8 cellular contexts compared by ENCODE assay signal in the genomic region with DNA sequence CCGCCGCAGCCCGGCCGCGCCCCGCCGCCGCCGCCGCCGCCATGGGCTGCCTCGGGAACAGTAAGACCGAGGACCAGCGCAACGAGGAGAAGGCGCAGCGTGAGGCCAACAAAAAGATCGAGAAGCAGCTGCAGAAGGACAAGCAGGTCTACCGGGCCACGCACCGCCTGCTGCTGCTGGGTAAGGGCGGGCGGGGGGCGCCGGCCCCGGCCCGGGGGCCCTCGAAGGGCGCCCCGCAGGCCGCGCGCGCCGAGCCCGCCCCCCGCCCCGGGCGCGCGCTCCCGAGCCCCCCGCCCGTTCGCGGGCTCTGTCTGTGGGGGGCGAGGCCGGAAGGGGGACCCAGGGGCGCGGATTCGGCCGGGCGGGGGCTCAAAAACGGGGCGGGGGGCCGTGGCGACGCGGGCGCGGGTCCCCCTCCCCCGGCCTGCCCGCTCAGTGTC. TPM values are rescaled to one million over a fixed set of nuclear protein-coding genes. Genes with fewer than 3 reads are reported as not detected.
DNase-seq lines count a peak whose midpoint lies in the region; ATAC-seq and TF ChIP-seq lines count a peak whose summit lies in the region.

No MANE protein-coding gene starts in this region.

- H3K9ac ChIP-seq in stomach smooth muscle (ENCODE audit: low read length in 2 of 2): peak overlapping the region; percentile 69 to 97

- no peak for TF ChIP-seq CTCF in lung (IDR thresholded peaks at IDR 0.05; ENCODE audit: control extremely low read depth, extremely low read depth)

- peak overlapping the region; percentile 90 for H3K27ac ChIP-seq in CD4-positive, CD25-positive, alpha-beta regulatory T cell (ENCODE audit: insufficient read depth, low read length, poor library complexity, severe bottlenecking)
- H3K27ac ChIP-seq in lung (ENCODE audit: low read depth in 1 of 2, low read length in 1 of 2) (peak overlapping the region; percentile 98 to 99), stomach smooth muscle (ENCODE audit: low read length) (peak overlapping the region; percentile 93)

- H3K4me3 Mint-ChIP-seq in CD4-positive, CD25-positive, alpha-beta regulatory T cell: peak overlapping the region; percentile 91 to 98 (median 94)
- H3K4me3 Mint-ChIP-seq in T-helper 1 cell treated with Interleukin-12 subunit alpha and Interleukin-12 subunit beta and Interleukin-4 antibody, amounts not matched to agents 30 μg/mL and 1 μg/mL, for 36 hours: peak overlapping the region; percentile 96

- peak in 1 of 3 donors; percentile 49 for DNase-seq in CD4-positive, CD25-positive, alpha-beta regulatory T cell
- DNase-seq in cerebellum (ENCODE audit: low spot score) (peak; percentile 45), lung (ENCODE audit: low spot score) (no peak), A172 (ENCODE audit: low spot score) (no peak)

- H3K36me3 ChIP-seq in CD4-positive, CD25-positive, alpha-beta regulatory T cell (ENCODE audit: control insufficient read depth, insufficient read depth, low read length): peaks cover 6% of the 10 kb centered on the region
- H3K36me3 ChIP-seq in lung (ENCODE audit: control insufficient read depth in 2 of 2, insufficient read depth in 2 of 2, low read length in 2 of 2) (peaks cover 0 to 2% of the 10 kb centered on the region in 2 donors), stomach smooth muscle (ENCODE audit: control insufficient read depth in 2 of 2, insufficient read depth in 2 of 2, low read length in 2 of 2) (no peaks in the 10 kb centered on the region)

- peaks cover 44% of the 10 kb centered on the region for H3K4me1 ChIP-seq in CD4-positive, CD25-positive, alpha-beta regulatory T cell (ENCODE audit: control insufficient read depth, insufficient read depth, low read length, poor library complexity, severe bottlenecking)
- H3K4me1 ChIP-seq in lung (ENCODE audit: control insufficient read depth in 2 of 2, insufficient read depth in 2 of 2, low read length in 2 of 2) (peaks cover 5 to 19% of the 10 kb centered on the region in 2 donors), stomach smooth muscle (ENCODE audit: control insufficient read depth, insufficient read depth, low read length) (peaks cover 38% of the 10 kb centered on the region)

- no peaks in the 10 kb centered on the region for H3K27me3 Mint-ChIP-seq in CD4-positive, CD25-positive, alpha-beta regulatory T cell
- H3K27me3 Mint-ChIP-seq in T-helper 1 cell treated with Interleukin-12 subunit alpha and Interleukin-12 subunit beta and Interleukin-4 antibody, amounts not matched to agents 30 μg/mL and 1 μg/mL, for 36 hours (ENCODE audit: low read depth): no peaks in the 10 kb centered on the region

- peaks cover 20 to 52% (median 35%) of the 10 kb centered on the region in 4 donors for H3K4me1 Mint-ChIP-seq in CD4-positive, CD25-positive, alpha-beta regulatory T cell
- H3K4me1 Mint-ChIP-seq in T-helper 1 cell treated with Interleukin-12 subunit alpha and Interleukin-12 subunit beta and Interleukin-4 antibody, amounts not matched to agents 30 μg/mL and 1 μg/mL, for 36 hours (ENCODE audit: low read depth): peaks cover 41% of the 10 kb centered on the region

- H3K27me3 ChIP-seq in CD4-positive, CD25-positive, alpha-beta regulatory T cell (ENCODE audit: control insufficient read depth, insufficient read depth, low read length): no peaks in the 10 kb centered on the region
- no peaks in the 10 kb centered on the region for H3K27me3 ChIP-seq in lung (ENCODE audit: control insufficient read depth, insufficient read depth)
- H3K27me3 ChIP-seq in stomach smooth muscle (ENCODE audit: control insufficient read depth in 1 of 2, insufficient read depth in 2 of 2, low read length in 2 of 2): no peaks in the 10 kb centered on the region

- peaks cover 7% of the 10 kb centered on the region for H3K36me3 Mint-ChIP-seq in CD4-positive, CD25-positive, alpha-beta regulatory T cell
- H3K36me3 Mint-ChIP-seq in T-helper 1 cell treated with Interleukin-12 subunit alpha and Interleukin-12 subunit beta and Interleukin-4 antibody, amounts not matched to agents 30 μg/mL and 1 μg/mL, for 36 hours (ENCODE audit: low read depth): peaks cover 14% of the 10 kb centered on the region

- H3K27ac Mint-ChIP-seq in CD4-positive, CD25-positive, alpha-beta regulatory T cell: peak overlapping the region; percentile 91 to 96 (median 92)
- H3K27ac Mint-ChIP-seq in T-helper 1 cell treated with Interleukin-12 subunit alpha and Interleukin-12 subunit beta and Interleukin-4 antibody, amounts not matched to agents 30 μg/mL and 1 μg/mL, for 36 hours: peak overlapping the region; percentile 99

- 0 to 1% methylated on average over 11 to 63 of the region's 63 CpGs for WGBS in lung, 2 donors

- peak overlapping the region; percentile 13 for H3K4me3 ChIP-seq in CD4-positive, CD25-positive, alpha-beta regulatory T cell (ENCODE audit: low read depth, low read length)
- H3K4me3 ChIP-seq in lung (peak overlapping the region; percentile 85), stomach smooth muscle (ENCODE audit: low read length in 2 of 2) (peak overlapping the region; percentile 60 to 79)

- no peaks in the 10 kb centered on the region for H3K9me3 ChIP-seq in CD4-positive, CD25-positive, alpha-beta regulatory T cell (ENCODE audit: control insufficient read depth in 2 of 2, low read length in 2 of 2)
- H3K9me3 ChIP-seq in lung (ENCODE audit: control insufficient read depth in 2 of 2, insufficient read depth in 1 of 2, low read length in 1 of 2): no peaks in the 10 kb centered on the region
- no peaks in the 10 kb centered on the region for H3K9me3 ChIP-seq in stomach smooth muscle (ENCODE audit: control insufficient read depth in 2 of 2, low read length in 2 of 2)

- peaks cover 0 to 3% (median 0%) of the 10 kb centered on the region in 7 donors for H3K9me3 Mint-ChIP-seq in CD4-positive, CD25-positive, alpha-beta regulatory T cell
- no peaks in the 10 kb centered on the region for H3K9me3 Mint-ChIP-seq in T-helper 1 cell treated with Interleukin-12 subunit alpha and Interleukin-12 subunit beta and Interleukin-4 antibody, amounts not matched to agents 30 μg/mL and 1 μg/mL, for 36 hours

- ATAC-seq in CD4-positive, CD25-positive, alpha-beta regulatory T cell (ENCODE audit: low read depth in 2 of 2): peak in 1 of 2 donors; percentile 1
- ATAC-seq in HG02840 (IDR thresholded peaks at IDR 0.05; ENCODE audit: low FRiP score, unreplicated experiment): peak; percentile 5
- no peak for ATAC-seq in lung (ENCODE audit: insufficient read depth, low FRiP score)
- ATAC-seq in GM21423 (IDR thresholded peaks at IDR 0.05; ENCODE audit: unreplicated experiment): no peak

RNA-seq across cellular contexts. Expression of gene GNAS, which starts 39.2 kb away (rescaled TPM):
- 890 TPM for total RNA-seq in CD4-positive, CD25-positive, alpha-beta regulatory T cell
- 100 to 1,000 TPM; 127 to 171 (median 154) TPM for polyA plus RNA-seq in CD4-positive, CD25-positive, alpha-beta regulatory T cell
- total RNA-seq in cerebellum (376 TPM), lung (1,000 to 10,000 TPM in 1 of 2 donors, 100 to 1,000 TPM in 1; 763 to 1,010 TPM)
- 1,000 to 10,000 TPM in 1 of 2 donors, 100 to 1,000 TPM in 1; 638 to 1,238 TPM for polyA plus RNA-seq in lung
- total RNA-seq in A172 (2014; rRNA removed; shearing (Covaris generic)): 416 and 436 TPM in 2 replicates

RNA-seq across cellular contexts. Expression of gene GNAS-AS1, which starts 41.0 kb away (rescaled TPM):
- total RNA-seq in CD4-positive, CD25-positive, alpha-beta regulatory T cell: 0.54 TPM
- not detected for polyA plus RNA-seq in CD4-positive, CD25-positive, alpha-beta regulatory T cell
- total RNA-seq in cerebellum (2.0 TPM), lung (1 to 10 TPM in 1 of 2 donors, under 1 TPM in 1; 0.80 to 1.9 TPM)
- under 1 TPM; 0.07 to 0.69 TPM for polyA plus RNA-seq in lung
- total RNA-seq in A172 (2014; rRNA removed; shearing (Covaris generic)): 1.1 and 1.8 TPM in 2 replicates

Comparison
In these comparisons a context has a peak if more than half of its experiments do, and no peak if none do; other contexts are left out.
1. H3K4me3 ChIP-seq: peak in every context shown above with its lines; median percentile 85 in lung; 70 in stomach smooth muscle; 13 in CD4-positive, CD25-positive, alpha-beta regulatory T cell.